ENCODE assay signal across 16 cellular contexts in genomic region chr5:57804007-57804444, GRCh38.
A peak's percentile ranks its signal among the peaks of the same experiment; 100 is the strongest.
DNase-seq lines count a peak whose midpoint lies in the region; ATAC-seq and TF ChIP-seq lines count a peak whose summit lies in the region.
"Had no signal": no experiment of that assay in that cellular context is flagged by ENCODE, and none has a peak within 500 bp of the region (broad histone marks: within the 10 kb centered on the region; RNA-seq: fewer than 3 reads in every experiment).

No MANE protein-coding gene starts in this region.

- TF ChIP-seq CTCF in activated CD8-positive, alpha-beta T cell treated with anti-CD3 and anti-CD28 coated beads for 36 hours (IDR thresholded peaks at IDR 0.05) = no peak

- peak; percentile 96 for DNase-seq in EH (ENCODE audit: low read depth)
- peak; percentile 83 for DNase-seq in SK-N-MC (ENCODE audit: low read depth, low spot score)
- DNase-seq in fibroblast of peridontal ligament (ENCODE audit: extremely low read depth) = peak; percentile 98
- DNase-seq in renal cortical epithelial cell (ENCODE audit: low read depth) = peak; percentile 74
- no peak for DNase-seq in DMS79 (lab: John Stamatoyannopoulos, UW)
- DNase-seq in activated CD8-positive, alpha-beta T cell treated with anti-CD3 and anti-CD28 coated beads for 36 hours = no peak
- DNase-seq: body of pancreas, DND-41, NCI-H146, NCI-H446 treated with DMSO at 0.1 percent for 48 hours, upper lobe of right lung had no signal

- CTCF ChIA-PET in activated CD8-positive, alpha-beta T cell treated with anti-CD3 and anti-CD28 coated beads for 36 hours (lab: Charles Lee) = no interaction called here

- no peaks in the 10 kb centered on the region for H3K9me3 Mint-ChIP-seq in activated CD8-positive, alpha-beta T cell treated with anti-CD3 and anti-CD28 coated beads for 36 hours
- H3K9me3 Mint-ChIP-seq: activated T-helper 2 cell treated with anti-CD3 and anti-CD28 coated beads, Interferon-gamma antibody, Interleukin-2, Interleukin-4, amounts not matched to agents 10 μg/mL and 5 μg/mL and 100 μg/mL, durations not matched to agents 14 hours and 24 hours and 36 hours had no signal

- ATAC-seq in HG03565 (IDR thresholded peaks at IDR 0.05; ENCODE audit: unreplicated experiment) = no peak
- no peak for ATAC-seq in HG03135 (IDR thresholded peaks at IDR 0.05; ENCODE audit: unreplicated experiment)
- no peak for ATAC-seq in activated CD8-positive, alpha-beta T cell treated with anti-CD3 and anti-CD28 coated beads for 36 hours
- ATAC-seq: body of pancreas; stimulated activated effector memory CD8-positive, alpha-beta T cell treated with anti-CD3 and anti-CD28 coated beads, Interleukin-12 subunit alpha, Interleukin-12 subunit beta, amount 100 ng/mL, for 72 hours; upper lobe of right lung had no signal

- H3K9me3 ChIP-seq in SK-N-MC (ENCODE audit: low read depth, low read length) = no peaks in the 10 kb centered on the region
- H3K9me3 ChIP-seq: body of pancreas, upper lobe of right lung had no signal

- H3K36me3 ChIP-seq in SK-N-MC (ENCODE audit: insufficient read depth, low read length) = no peaks in the 10 kb centered on the region
- H3K36me3 ChIP-seq: upper lobe of right lung had no signal

- H3K4me3 Mint-ChIP-seq in activated CD8-positive, alpha-beta T cell treated with anti-CD3 and anti-CD28 coated beads for 36 hours = no peak overlapping the region
- H3K4me3 Mint-ChIP-seq: memory B cell; stimulated activated effector memory CD8-positive, alpha-beta T cell treated with anti-CD3 and anti-CD28 coated beads, Interleukin-12 subunit alpha, Interleukin-12 subunit beta, amount 100 ng/mL, for 72 hours had no signal

- H3K4me1 Mint-ChIP-seq in activated CD8-positive, alpha-beta T cell treated with anti-CD3 and anti-CD28 coated beads for 36 hours (ENCODE audit: low read depth) = no peaks in the 10 kb centered on the region
- H3K4me1 Mint-ChIP-seq: memory B cell; stimulated activated effector memory CD8-positive, alpha-beta T cell treated with anti-CD3 and anti-CD28 coated beads, Interleukin-12 subunit alpha, Interleukin-12 subunit beta, amount 100 ng/mL, for 72 hours had no signal

- H3K27ac ChIP-seq in SK-N-MC = peak overlapping the region; percentile 54; the same call in 1 of the 2 replicates
- H3K27ac ChIP-seq: body of pancreas, upper lobe of right lung had no signal

- POLR2A ChIA-PET in activated CD8-positive, alpha-beta T cell treated with anti-CD3 and anti-CD28 coated beads for 36 hours (lab: Charles Lee) = no interaction called here

- H3K36me3 Mint-ChIP-seq in activated CD8-positive, alpha-beta T cell treated with anti-CD3 and anti-CD28 coated beads for 36 hours (ENCODE audit: low read depth) = no peaks in the 10 kb centered on the region
- H3K36me3 Mint-ChIP-seq: memory B cell; stimulated activated effector memory CD8-positive, alpha-beta T cell treated with anti-CD3 and anti-CD28 coated beads, Interleukin-12 subunit alpha, Interleukin-12 subunit beta, amount 100 ng/mL, for 72 hours had no signal

- no peak overlapping the region for H3K27ac Mint-ChIP-seq in activated CD8-positive, alpha-beta T cell treated with anti-CD3 and anti-CD28 coated beads for 36 hours
- H3K27ac Mint-ChIP-seq: activated T-helper 2 cell treated with anti-CD3 and anti-CD28 coated beads, Interferon-gamma antibody, Interleukin-2, Interleukin-4, amounts not matched to agents 10 μg/mL and 5 μg/mL and 100 μg/mL, durations not matched to agents 14 hours and 24 hours and 36 hours; memory B cell; stimulated activated effector memory CD8-positive, alpha-beta T cell treated with anti-CD3 and anti-CD28 coated beads, Interleukin-12 subunit alpha, Interleukin-12 subunit beta, amount 100 ng/mL, for 72 hours had no signal

- H3K4me3 ChIP-seq in SK-N-MC = peak overlapping the region; percentile 58
- H3K4me3 ChIP-seq: body of pancreas, upper lobe of right lung had no signal

- intact Hi-C loops in activated CD8-positive, alpha-beta T cell treated with anti-CD3 and anti-CD28 coated beads for 36 hours (cut with micrococcal nuclease) = no loop called here

- no peak overlapping the region for H3K9ac ChIP-seq in SK-N-MC (ENCODE audit: insufficient read length)

- no peaks in the 10 kb centered on the region for H3K27me3 Mint-ChIP-seq in activated CD8-positive, alpha-beta T cell treated with anti-CD3 and anti-CD28 coated beads for 36 hours

Comparison
In these comparisons a context has a peak if more than half of its experiments do, and no peak if none do; other contexts are left out.
1. DNase-seq: peak in EH (single experiment), SK-N-MC (single experiment), fibroblast of peridontal ligament (single experiment) and renal cortical epithelial cell (single experiment); none in DMS79 (single experiment) and activated CD8-positive, alpha-beta T cell treated with anti-CD3 and anti-CD28 coated beads for 36 hours (single experiment).